ENCODE assay signal across 14 cellular contexts in genomic region chr17:9875441-9875840, GRCh38. TPM values are rescaled to one million over a fixed set of nuclear protein-coding genes. Genes with fewer than 3 reads are reported as not detected.
DNase-seq lines count a peak whose midpoint lies in the region; ATAC-seq, FAIRE-seq and TF ChIP-seq lines count a peak whose summit lies in the region.
"Had no signal": no experiment of that assay in that cellular context is flagged by ENCODE, and none has a peak within 500 bp of the region (broad histone marks: within the 10 kb centered on the region; RNA-seq: fewer than 3 reads in every experiment).

No MANE protein-coding gene starts in this region.

- intact Hi-C loops in tibial artery (cut with DNase I; ENCODE audit: low total_unique reads): no loop called here

- H3K9ac ChIP-seq in astrocyte (ENCODE audit: low read length): no peak overlapping the region

- H3K27ac Mint-ChIP-seq in HFFc6 (no peak overlapping the region), astrocyte (ENCODE audit: unreplicated experiment) (no peak overlapping the region)
- H3K27ac Mint-ChIP-seq: T-helper 2 cell treated with Interferon-gamma antibody and Interleukin-4, amounts not matched to agents 5 μg/mL and 100 μg/mL, for 36 hours; type B pancreatic cell had no signal

- peaks cover 4% of the 10 kb centered on the region for H3K4me1 ChIP-seq in astrocyte (ENCODE audit: insufficient read depth, low read length)
- peaks cover 0 to 14% (median 0%) of the 10 kb centered on the region in 4 donors for H3K4me1 ChIP-seq in tibial artery

- no peak overlapping the region for H3K4me2 ChIP-seq in astrocyte (ENCODE audit: low read length)

- H4K20me1 ChIP-seq in astrocyte (ENCODE audit: insufficient read depth, low read length): no peaks in the 10 kb centered on the region

- H3K36me3 ChIP-seq in astrocyte (ENCODE audit: insufficient read depth, low read length) (no peaks in the 10 kb centered on the region), tibial artery (no peaks in the 10 kb centered on the region)
- H3K36me3 ChIP-seq: esophagus squamous epithelium had no signal

- H3K4me3 ChIP-seq in astrocyte (ENCODE audit: insufficient read depth, low read depth, low read length) (no peak overlapping the region), tibial artery (no peak overlapping the region)
- H3K4me3 ChIP-seq: esophagus squamous epithelium, lung had no signal

- DNase-seq in HFFc6 (peak; percentile 39), astrocyte (ENCODE audit: low read depth) (peak; percentile 89), iPS-NIHi7 (ENCODE audit: extremely low spot score) (peak; percentile 75), tibial artery (no peak), NCI-H526 treated with DMSO at 0.1 percent for 48 hours (lab: John Stamatoyannopoulos, UW) (no peak)
- DNase-seq: esophagus squamous epithelium, NCI-H1092 had no signal

- H3K4me3 Mint-ChIP-seq in HFFc6 (no peak overlapping the region; the same call in 1 of the 2 replicates), astrocyte (ENCODE audit: unreplicated experiment) (no peak overlapping the region)
- H3K4me3 Mint-ChIP-seq: T-helper 2 cell treated with Interferon-gamma antibody and Interleukin-4, amounts not matched to agents 5 μg/mL and 100 μg/mL, for 36 hours; type B pancreatic cell had no signal

- no peak for ATAC-seq in GM21717 (IDR thresholded peaks at IDR 0.05; ENCODE audit: unreplicated experiment)
- ATAC-seq in HG02610 (IDR thresholded peaks at IDR 0.05; ENCODE audit: unreplicated experiment): no peak
- no peak for ATAC-seq in GM19351 (IDR thresholded peaks at IDR 0.05; ENCODE audit: unreplicated experiment)

- peaks cover 9% of the 10 kb centered on the region; the same call in 1 of the 2 replicates for H3K9me3 Mint-ChIP-seq in HFFc6
- no peaks in the 10 kb centered on the region for H3K9me3 Mint-ChIP-seq in astrocyte (ENCODE audit: unreplicated experiment)
- H3K9me3 Mint-ChIP-seq: T-helper 2 cell treated with Interferon-gamma antibody and Interleukin-4, amounts not matched to agents 5 μg/mL and 100 μg/mL, for 36 hours; type B pancreatic cell had no signal

- no peaks in the 10 kb centered on the region for H3K27me3 ChIP-seq in astrocyte (ENCODE audit: insufficient read depth, low read length)
- H3K27me3 ChIP-seq in tibial artery: no peaks in the 10 kb centered on the region
- H3K27me3 ChIP-seq: esophagus squamous epithelium had no signal

- H3K9me3 ChIP-seq in astrocyte (ENCODE audit: insufficient read depth, low read depth, low read length) (no peaks in the 10 kb centered on the region), tibial artery (no peaks in the 10 kb centered on the region)
- H3K9me3 ChIP-seq: esophagus squamous epithelium had no signal

- H2AFZ ChIP-seq in astrocyte (ENCODE audit: low read depth, low read length): no peak overlapping the region

- H3K27me3 Mint-ChIP-seq in HFFc6 (ENCODE audit: insufficient read depth) (no peaks in the 10 kb centered on the region; the same call in 1 of the 2 replicates), astrocyte (ENCODE audit: low read depth, unreplicated experiment) (peaks cover 7% of the 10 kb centered on the region)
- H3K27me3 Mint-ChIP-seq: type B pancreatic cell had no signal

- no peak overlapping the region for H3K27ac ChIP-seq in astrocyte (ENCODE audit: low read depth, low read length)
- H3K27ac ChIP-seq in tibial artery: peak overlapping the region; percentile 20 to 23

- H3K4me1 Mint-ChIP-seq in HFFc6 (ENCODE audit: low read depth) (peaks cover 26% of the 10 kb centered on the region; the same call in 1 of the 2 replicates), astrocyte (ENCODE audit: low read depth, unreplicated experiment) (peaks cover 14% of the 10 kb centered on the region)

- H3K79me2 ChIP-seq in astrocyte (ENCODE audit: insufficient read depth, low read length): no peaks in the 10 kb centered on the region

- FAIRE-seq in astrocyte (lab: Jason Lieb, UNC): peak; percentile 45

- TF ChIP-seq CTCF in HFFc6 (IDR thresholded peaks at IDR 0.05) (no peak), astrocyte (IDR thresholded peaks at IDR 0.05; ENCODE audit: insufficient read depth, low read depth, low read length) (no peak), tibial artery (IDR thresholded peaks at IDR 0.05) (no peak)

- H3K36me3 Mint-ChIP-seq in HFFc6 (ENCODE audit: low read depth) (no peaks in the 10 kb centered on the region), astrocyte (ENCODE audit: low read depth, unreplicated experiment) (no peaks in the 10 kb centered on the region)
- H3K36me3 Mint-ChIP-seq: type B pancreatic cell had no signal

RNA-seq across cellular contexts. Expression of gene RCVRN, which starts 29.6 kb away (rescaled TPM):
- not detected for total RNA-seq in HFFc6 (2021; fragmentation: NEBNext Ultra II Directional; extraction: Animal tissue kit (Norgen Biotek cat#: 25700))
- total RNA-seq in astrocyte: not detected in 2 replicates
- total RNA-seq: esophagus squamous epithelium, pulmonary artery endothelial cell had no signal

RNA-seq across cellular contexts. Expression of gene GLP2R, which starts 49.7 kb away (rescaled TPM):
- not detected for total RNA-seq in HFFc6 (2021; fragmentation: NEBNext Ultra II Directional; extraction: Animal tissue kit (Norgen Biotek cat#: 25700))
- total RNA-seq in astrocyte: 0.17 and 0.41 TPM in 2 replicates
- total RNA-seq: pulmonary artery endothelial cell had no signal

RNA-seq across cellular contexts. Expression of gene GSG1L2, which starts 53.6 kb away (rescaled TPM):
- total RNA-seq in HFFc6 (2021; fragmentation: NEBNext Ultra II Directional; extraction: Animal tissue kit (Norgen Biotek cat#: 25700)): not detected
- not detected in 2 replicates for total RNA-seq in astrocyte
- total RNA-seq: esophagus squamous epithelium, lung, pulmonary artery endothelial cell had no signal

Comparison
In these comparisons a context has a peak if more than half of its experiments do, and no peak if none do; other contexts are left out.
1. DNase-seq: peak in HFFc6 (single experiment), astrocyte (single experiment) and iPS-NIHi7 (single experiment); none in tibial artery (0 of 2) and NCI-H526 treated with DMSO at 0.1 percent for 48 hours (single experiment).